ENCODE assay signal across 22 cellular contexts in genomic region chr4:100690812-100691211, GRCh38.
"Had no signal": no experiment of that assay in that cellular context is flagged by ENCODE, and none has a peak within 500 bp of the region (broad histone marks: within the 10 kb centered on the region; RNA-seq: fewer than 3 reads in every experiment).

No MANE protein-coding gene starts in this region.

- H3K27ac ChIP-seq: coronary artery, epithelial cell of prostate, esophagus muscularis mucosa, gastroesophageal sphincter, left ventricle myocardium inferior, lower lobe of right lung, pancreas, testis, tibial nerve had no signal

- H3K4me3 Mint-ChIP-seq: immature natural killer cell; memory B cell; mesothelial cell of epicardium; nephron; stimulated activated naive B cell treated with anti-CD40 and anti-IgM and Interleukin-4, amounts not matched to agents 10 μg/mL and 1 μg/mL and 100 μg/mL, for 72 hours; stimulated activated naive CD8-positive, alpha-beta T cell treated with anti-CD3 and anti-CD28 coated beads, Interleukin-15, amount 100 ng/mL, for 72 hours had no signal

- DNase-seq: effector CD4-positive, alpha-beta T cell; glutamatergic neuron; immature natural killer cell; left ventricle myocardium inferior; lower lobe of right lung; occipital lobe; pancreas; right cardiac atrium; stimulated activated CD4-positive, alpha-beta T cell treated with anti-CD3 and anti-CD28 coated beads, Interleukin-4, amount 100 ng/mL, for 1 hour; stimulated activated naive B cell treated with anti-CD40 and anti-IgM and Interleukin-4, amounts not matched to agents 10 μg/mL and 1 μg/mL and 100 μg/mL, for 72 hours; stimulated activated naive CD8-positive, alpha-beta T cell treated with anti-CD3 and anti-CD28 coated beads, Interleukin-15, amount 100 ng/mL, for 72 hours; testis had no signal

- H3K9me3 Mint-ChIP-seq: nephron had no signal

- H3K4me3 ChIP-seq: coronary artery, esophagus muscularis mucosa, gastroesophageal sphincter, left ventricle myocardium inferior, lower lobe of right lung, pancreas, testis, tibial nerve had no signal

- H3K27me3 ChIP-seq: esophagus muscularis mucosa, gastroesophageal sphincter, pancreas, testis, tibial nerve had no signal

- H3K36me3 ChIP-seq: esophagus muscularis mucosa, gastroesophageal sphincter, left ventricle myocardium inferior, lower lobe of right lung, pancreas, tibial nerve had no signal

- H3K9me3 ChIP-seq: esophagus muscularis mucosa, gastroesophageal sphincter, lower lobe of right lung, pancreas, testis, tibial nerve had no signal

- H3K27ac Mint-ChIP-seq: immature natural killer cell; memory B cell; mesothelial cell of epicardium; nephron; progenitor cell of endocrine pancreas; stimulated activated naive B cell treated with anti-CD40 and anti-IgM and Interleukin-4, amounts not matched to agents 10 μg/mL and 1 μg/mL and 100 μg/mL, for 72 hours; stimulated activated naive CD8-positive, alpha-beta T cell treated with anti-CD3 and anti-CD28 coated beads, Interleukin-15, amount 100 ng/mL, for 72 hours had no signal

- ATAC-seq: gastroesophageal sphincter; lower lobe of right lung; pancreas; right cardiac atrium; stimulated activated naive B cell treated with anti-CD40 and anti-IgM and Interleukin-4, amounts not matched to agents 10 μg/mL and 1 μg/mL and 100 μg/mL, for 72 hours; stimulated activated naive CD8-positive, alpha-beta T cell treated with anti-CD3 and anti-CD28 coated beads, Interleukin-15, amount 100 ng/mL, for 72 hours had no signal

- H3K4me1 Mint-ChIP-seq: immature natural killer cell; memory B cell; nephron; stimulated activated naive B cell treated with anti-CD40 and anti-IgM and Interleukin-4, amounts not matched to agents 10 μg/mL and 1 μg/mL and 100 μg/mL, for 72 hours; stimulated activated naive CD8-positive, alpha-beta T cell treated with anti-CD3 and anti-CD28 coated beads, Interleukin-15, amount 100 ng/mL, for 72 hours had no signal

- H3K4me1 ChIP-seq: esophagus muscularis mucosa, gastroesophageal sphincter, lower lobe of right lung, pancreas, testis had no signal

- FAIRE-seq: keratinocyte, pancreas had no signal

- H3K36me3 Mint-ChIP-seq: memory B cell; mesothelial cell of epicardium; stimulated activated naive B cell treated with anti-CD40 and anti-IgM and Interleukin-4, amounts not matched to agents 10 μg/mL and 1 μg/mL and 100 μg/mL, for 72 hours had no signal
